Comparison of ENCODE assay signal across 8 cellular contexts in the genomic region with DNA sequence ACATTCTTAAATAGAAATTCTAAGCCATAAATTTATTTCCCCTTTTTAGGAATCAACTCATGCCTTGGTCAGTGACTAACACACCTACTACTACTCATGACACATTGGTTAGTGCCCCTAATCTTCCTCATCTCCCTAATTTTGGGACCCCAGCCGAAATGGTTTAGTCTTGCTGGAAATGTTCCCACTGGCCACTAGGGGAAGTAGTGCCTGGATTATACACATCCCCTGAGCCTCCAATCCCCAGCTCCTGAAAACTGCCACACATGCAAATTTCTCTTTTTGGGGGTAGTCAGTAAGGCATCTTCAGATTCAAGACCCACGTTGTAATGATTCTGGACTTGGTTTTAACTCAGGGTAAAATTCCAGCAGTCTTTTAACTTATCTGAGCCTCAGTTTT.
DNase-seq lines count a peak whose midpoint lies in the region; ATAC-seq, FAIRE-seq and TF ChIP-seq lines count a peak whose summit lies in the region.

No MANE protein-coding gene starts in this region.

- H3K9me3 ChIP-seq in left ventricle myocardium inferior (replicated peaks) = peaks cover 8% of the 10 kb centered on the region
- H3K9me3 ChIP-seq in upper lobe of right lung = no peaks in the 10 kb centered on the region
- H3K9me3 ChIP-seq in small intestine (ENCODE audit: control insufficient read depth, low read depth) = no peaks in the 10 kb centered on the region

- peak; percentile 36 for TF ChIP-seq CTCF in left ventricle myocardium inferior (IDR thresholded peaks at IDR 0.05; ENCODE audit: borderline replicate concordance)
- TF ChIP-seq CTCF in fibroblast of pulmonary artery (IDR thresholded peaks at IDR 0.05; ENCODE audit: low read length, missing control alignments) = peak; percentile 58
- peak; percentile 41 for TF ChIP-seq CTCF in upper lobe of right lung (IDR thresholded peaks at IDR 0.05)

- H3K27ac ChIP-seq in left ventricle myocardium inferior (replicated peaks) (no peak overlapping the region), upper lobe of right lung (no peak overlapping the region), small intestine (ENCODE audit: low read depth in 1 of 2, low read length in 1 of 2) (no peak overlapping the region)

- intact Hi-C loops in left ventricle myocardium inferior (cut with micrococcal nuclease) (no loop called here), Right ventricle myocardium inferior (cut with DNase I) (no loop called here), upper lobe of right lung (cut with DNase I) (no loop called here), left colon (cut with DNase I, micrococcal nuclease) (loop anchor here in 1 of 2 donors (10.0 kb wide), 1 partner anchor 497 kb away; no protein-coding TSS in a partner anchor)

- no peaks in the 10 kb centered on the region for H3K36me3 ChIP-seq in left ventricle myocardium inferior
- no peaks in the 10 kb centered on the region for H3K36me3 ChIP-seq in upper lobe of right lung
- no peaks in the 10 kb centered on the region for H3K36me3 ChIP-seq in small intestine (ENCODE audit: control insufficient read depth in 2 of 2, insufficient read depth in 2 of 2, low read length in 2 of 2)

- 45 to 50% (median 48%) methylated on average over 2 of the region's 2 CpGs for WGBS in small intestine, 3 donors

- peaks cover 50% of the 10 kb centered on the region for H3K27me3 ChIP-seq in left ventricle myocardium inferior (ENCODE audit: low read depth)
- H3K27me3 ChIP-seq in upper lobe of right lung = peaks cover 6% of the 10 kb centered on the region
- H3K27me3 ChIP-seq in small intestine (ENCODE audit: control insufficient read depth in 2 of 2, insufficient read depth in 2 of 2, low read length in 2 of 2) = peaks cover 0 to 3% of the 10 kb centered on the region in 2 donors

- H3K4me1 ChIP-seq in left ventricle myocardium inferior (peaks cover 28% of the 10 kb centered on the region), upper lobe of right lung (peaks cover 17% of the 10 kb centered on the region), small intestine (ENCODE audit: control insufficient read depth in 2 of 2, insufficient read depth in 1 of 2, low read depth in 1 of 2, low read length in 1 of 2) (peaks cover 0 to 3% of the 10 kb centered on the region in 2 donors)

- ATAC-seq in Right ventricle myocardium inferior = no peak
- ATAC-seq in upper lobe of right lung = no peak
- ATAC-seq in left colon = no peak

- no peak for DNase-seq in left ventricle myocardium inferior
- DNase-seq in Right ventricle myocardium inferior (ENCODE audit: missing footprints) = no peak
- DNase-seq in OCI-M1 (lab: John Stamatoyannopoulos, UW) = peak; percentile 12
- DNase-seq in fibroblast of pulmonary artery (ENCODE audit: low read depth) = no peak
- DNase-seq in upper lobe of right lung = no peak
- DNase-seq in DMS153 (lab: John Stamatoyannopoulos, UW) = no peak
- no peak for DNase-seq in small intestine
- DNase-seq in left colon = no peak

- no peak overlapping the region for H3K4me3 ChIP-seq in left ventricle myocardium inferior
- H3K4me3 ChIP-seq in fibroblast of pulmonary artery (replicated peaks; ENCODE audit: low read depth, low read length) = no peak overlapping the region
- H3K4me3 ChIP-seq in upper lobe of right lung = no peak overlapping the region
- no peak overlapping the region for H3K4me3 ChIP-seq in small intestine (ENCODE audit: low read depth in 1 of 2, low read length in 2 of 2)

- FAIRE-seq in small intestine (lab: Jason Lieb, UNC) = no peak
